Comparison of ENCODE assay signal across 8 cellular contexts in the genomic region with DNA sequence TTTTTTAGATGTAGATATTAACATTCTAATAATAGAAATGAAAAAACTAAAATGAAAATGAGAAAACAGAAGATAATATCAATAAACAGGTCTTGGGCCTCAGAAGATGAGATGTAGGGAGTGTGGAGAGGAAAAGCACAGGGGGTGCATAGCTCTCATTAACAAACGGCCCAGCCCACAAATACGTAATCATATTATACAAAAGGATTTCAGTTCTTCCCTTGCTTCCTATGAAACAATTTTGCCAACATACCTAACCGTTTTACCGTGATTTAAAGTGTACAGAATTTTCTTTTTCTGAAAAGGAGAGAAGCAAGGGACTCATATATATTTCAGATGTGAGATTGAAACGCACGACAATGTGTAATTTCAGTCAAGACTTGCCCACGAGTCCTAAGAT.
DNase-seq lines count a peak whose midpoint lies in the region; ATAC-seq lines count a peak whose summit lies in the region.

No MANE protein-coding gene starts in this region.

- ATAC-seq in GM19372 (IDR thresholded peaks at IDR 0.05; ENCODE audit: low read depth, unreplicated experiment), result peak; percentile 12
- ATAC-seq in stimulated activated naive CD8-positive, alpha-beta T cell treated with anti-CD3 and anti-CD28 coated beads, Interleukin-15, Interleukin-2, amounts not matched to agents 100 U/mL and 50 U/mL, for 24 hours, result peak; percentile 4

- no peaks in the 10 kb centered on the region for H3K79me2 ChIP-seq in ACC112 (ENCODE audit: control insufficient read depth, insufficient read depth, low read length, unreplicated experiment)

- peaks cover 12% of the 10 kb centered on the region; the same call in 1 of the 2 replicates for H3K36me3 ChIP-seq in ACC112 (ENCODE audit: insufficient read depth, low read length)

- peak overlapping the region; percentile 89; the same call in 1 of the 2 replicates for H3K27ac ChIP-seq in ACC112 (ENCODE audit: low read depth, low read length)

- no peaks in the 10 kb centered on the region for H3K27me3 ChIP-seq in ACC112 (ENCODE audit: insufficient read depth, low read length)

- DNase-seq in OCI-M1 (lab: John Stamatoyannopoulos, UW) (peak; percentile 69), fibroblast of peridontal ligament (ENCODE audit: extremely low read depth) (peak; percentile 35), NCI-H2107 (lab: John Stamatoyannopoulos, UW) (no peak), NCI-H226 (no peak)
- no peak for DNase-seq in stimulated activated naive CD8-positive, alpha-beta T cell treated with anti-CD3 and anti-CD28 coated beads, Interleukin-15, Interleukin-2, amounts not matched to agents 100 U/mL and 50 U/mL, for 24 hours
- DNase-seq in activated CD4-positive, alpha-beta T cell treated with anti-CD3 and anti-CD28 coated beads, Interleukin-2, amount 50 U/mL, for 48 hours, result no peak

- H3K4me1 ChIP-seq in ACC112 (ENCODE audit: control insufficient read depth, insufficient read depth, low read length, unreplicated experiment), result peaks cover 7% of the 10 kb centered on the region

- H3K4me3 ChIP-seq in ACC112 (ENCODE audit: low read depth, low read length), result peak overlapping the region; percentile 78

- peak overlapping the region; percentile 31 for H2AFZ ChIP-seq in ACC112 (ENCODE audit: low read length, unreplicated experiment)

Comparison
In these comparisons a context has a peak if more than half of its experiments do, and no peak if none do; other contexts are left out.
1. DNase-seq: peak in OCI-M1 (single experiment) and fibroblast of peridontal ligament (single experiment); none in stimulated activated naive CD8-positive, alpha-beta T cell treated with anti-CD3 and anti-CD28 coated beads, Interleukin-15, Interleukin-2, amounts not matched to agents 100 U/mL and 50 U/mL, for 24 hours (single experiment), activated CD4-positive, alpha-beta T cell treated with anti-CD3 and anti-CD28 coated beads, Interleukin-2, amount 50 U/mL, for 48 hours (0 of 2), NCI-H2107 (single experiment) and NCI-H226 (single experiment).